Comparison of ENCODE assay signal across 4 cellular contexts in genomic region chr12:53718567-53718966, GRCh38. TPM values are rescaled to one million over a fixed set of nuclear protein-coding genes. Genes with fewer than 3 reads are reported as not detected.
"Had no signal": no experiment of that assay in that cellular context is flagged by ENCODE, and none has a peak within 500 bp of the region (broad histone marks: within the 10 kb centered on the region; RNA-seq: fewer than 3 reads in every experiment).

No MANE protein-coding gene starts in this region.

RNA-seq across cellular contexts. Expression of gene CISTR, which starts 33.2 kb away (rescaled TPM):
- total RNA-seq: LHCN-M2, M059J, MCF 10A, NCI-H460 had no signal
